Comparison of ENCODE assay signal across 11 cellular contexts in the genomic region with DNA sequence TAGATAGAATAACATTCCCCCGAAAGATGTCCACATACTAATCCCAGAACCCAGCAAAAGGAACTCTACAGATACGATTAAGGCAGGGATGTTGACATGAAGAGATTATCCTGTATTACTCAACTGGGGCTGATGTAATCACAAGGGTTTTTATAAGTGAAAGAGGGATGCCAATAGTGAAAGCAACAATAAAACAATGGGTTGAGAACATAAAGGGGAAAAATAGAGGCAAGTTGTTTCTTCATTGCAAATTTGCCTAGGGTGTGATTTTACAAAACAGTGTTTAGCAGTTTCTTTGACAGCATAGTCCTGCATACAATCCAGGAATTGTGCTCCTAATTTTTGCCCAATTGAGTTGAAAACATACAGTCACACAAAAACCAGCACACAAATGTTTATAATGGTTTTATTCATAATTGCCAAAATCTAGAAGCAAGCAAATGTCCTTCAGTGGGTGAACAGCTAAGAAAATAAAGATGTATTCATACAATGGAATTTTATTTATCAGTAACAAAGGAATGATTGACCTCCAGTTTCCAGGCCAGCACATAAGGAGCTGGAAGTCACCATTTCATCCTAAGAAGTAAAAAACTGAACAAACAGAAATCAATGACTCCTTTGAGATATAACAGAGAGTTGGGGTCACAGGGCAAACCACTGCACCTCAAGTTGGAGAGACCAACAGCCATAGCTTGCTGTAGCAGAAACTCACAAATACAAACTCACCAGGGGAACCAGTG.
DNase-seq lines count a peak whose midpoint lies in the region; ATAC-seq and TF ChIP-seq lines count a peak whose summit lies in the region.
"Had no signal": no experiment of that assay in that cellular context is flagged by ENCODE, and none has a peak within 500 bp of the region (broad histone marks: within the 10 kb centered on the region; RNA-seq: fewer than 3 reads in every experiment).

No MANE protein-coding gene starts in this region.

- H3K4me3 ChIP-seq in fibroblast of mammary gland (ENCODE audit: control insufficient read depth, low read depth, low read length) (no peak overlapping the region), ascending aorta (no peak overlapping the region)
- H3K4me3 ChIP-seq in CD8-positive, alpha-beta T cell (ENCODE audit: low read depth, low read length): no peak overlapping the region
- H3K4me3 ChIP-seq: neural progenitor cell had no signal

- H3K27me3 ChIP-seq in CD8-positive, alpha-beta T cell (ENCODE audit: insufficient read depth, low read length): no peaks in the 10 kb centered on the region
- no peaks in the 10 kb centered on the region for H3K27me3 ChIP-seq in ascending aorta
- H3K27me3 ChIP-seq: neural progenitor cell had no signal

- peaks cover 9% of the 10 kb centered on the region for H3K4me1 Mint-ChIP-seq in CD8-positive, alpha-beta T cell (ENCODE audit: low read depth)
- H3K4me1 Mint-ChIP-seq: neural progenitor cell had no signal

- H3K9me3 ChIP-seq in CD8-positive, alpha-beta T cell (ENCODE audit: low read length): no peaks in the 10 kb centered on the region
- no peaks in the 10 kb centered on the region for H3K9me3 ChIP-seq in ascending aorta

- no peak overlapping the region for H3K4me3 Mint-ChIP-seq in CD8-positive, alpha-beta T cell
- H3K4me3 Mint-ChIP-seq: neural progenitor cell had no signal

- no peaks in the 10 kb centered on the region for H3K4me1 ChIP-seq in CD8-positive, alpha-beta T cell (ENCODE audit: insufficient read depth, low read length)
- no peaks in the 10 kb centered on the region for H3K4me1 ChIP-seq in ascending aorta
- H3K4me1 ChIP-seq: neural progenitor cell had no signal

- no peak for ATAC-seq in CD8-positive, alpha-beta T cell

- no peaks in the 10 kb centered on the region for H3K36me3 ChIP-seq in CD8-positive, alpha-beta T cell (ENCODE audit: insufficient read depth, low read length)
- peaks cover 0 to 4% of the 10 kb centered on the region in 2 donors for H3K36me3 ChIP-seq in ascending aorta
- H3K36me3 ChIP-seq: neural progenitor cell had no signal

- CTCF ChIA-PET in CD8-positive, alpha-beta T cell (lab: Charles Lee): no interaction called here

- H3K27ac Mint-ChIP-seq in CD8-positive, alpha-beta T cell: no peak overlapping the region
- H3K27ac Mint-ChIP-seq: neural progenitor cell had no signal

- peak; percentile 43 for DNase-seq in EL
- peak; percentile 32 for DNase-seq in NCI-H82 treated with DMSO at 0.1 percent for 48 hours (lab: John Stamatoyannopoulos, UW; ENCODE audit: unreplicated experiment)
- DNase-seq in fibroblast of mammary gland (ENCODE audit: low read depth): peak; percentile 68
- peak; percentile 26 for DNase-seq in pons (ENCODE audit: low spot score)
- no peak for DNase-seq in NCI-H1092 treated with DMSO at 0.1 percent for 48 hours (lab: John Stamatoyannopoulos, UW)
- no peak for DNase-seq in CD8-positive, alpha-beta T cell
- DNase-seq in stimulated activated CD4-positive, alpha-beta T cell treated with anti-CD3 and anti-CD28 coated beads, Interleukin-2, amount 100 ng/mL, for 24 hours: no peak
- DNase-seq in ascending aorta (ENCODE audit: low spot score in 2 of 2): no peak
- DNase-seq: activated naive CD4-positive, alpha-beta T cell; NCI-H526 treated with DMSO at 0.1 percent for 48 hours had no signal

- no peaks in the 10 kb centered on the region for H3K9me3 Mint-ChIP-seq in CD8-positive, alpha-beta T cell

- peaks cover 67% of the 10 kb centered on the region for H3K36me3 Mint-ChIP-seq in CD8-positive, alpha-beta T cell

- no peaks in the 10 kb centered on the region for H3K27me3 Mint-ChIP-seq in CD8-positive, alpha-beta T cell (ENCODE audit: low read depth)

- H3K27ac ChIP-seq in CD8-positive, alpha-beta T cell (ENCODE audit: low read depth, low read length): no peak overlapping the region
- no peak overlapping the region for H3K27ac ChIP-seq in ascending aorta
- H3K27ac ChIP-seq: neural progenitor cell had no signal

- intact Hi-C loops in CD8-positive, alpha-beta T cell (cut with DNase I, micrococcal nuclease): no loop called here
- intact Hi-C loops in ascending aorta (cut with DNase I): no loop called here

- POLR2A ChIA-PET in CD8-positive, alpha-beta T cell (lab: Charles Lee): no interaction called here

- no peak for TF ChIP-seq CTCF in fibroblast of mammary gland (conservative IDR thresholded peaks at IDR 0.05; ENCODE audit: control insufficient read depth, insufficient read depth, low read depth, low read length)
- TF ChIP-seq CTCF in CD8-positive, alpha-beta T cell (IDR thresholded peaks at IDR 0.05): no peak
- no peak for TF ChIP-seq CTCF in ascending aorta (IDR thresholded peaks at IDR 0.05)

Comparison
In these comparisons a context has a peak if more than half of its experiments do, and no peak if none do; other contexts are left out.
1. DNase-seq: peak in EL (single experiment), NCI-H82 treated with DMSO at 0.1 percent for 48 hours (single experiment), fibroblast of mammary gland (single experiment) and pons (single experiment); none in NCI-H1092 treated with DMSO at 0.1 percent for 48 hours (single experiment), CD8-positive, alpha-beta T cell (0 of 7), stimulated activated CD4-positive, alpha-beta T cell treated with anti-CD3 and anti-CD28 coated beads, Interleukin-2, amount 100 ng/mL, for 24 hours (0 of 2) and ascending aorta (0 of 2).